Comparison of ENCODE assay signal across 35 cellular contexts in genomic region chr11:29231586-29231985, GRCh38.
"Had no signal": no experiment of that assay in that cellular context is flagged by ENCODE, and none has a peak within 500 bp of the region (broad histone marks: within the 10 kb centered on the region; RNA-seq: fewer than 3 reads in every experiment).

No MANE protein-coding gene starts in this region.

- ATAC-seq: activated CD8-positive, alpha-beta T cell treated with anti-CD3 and anti-CD28 coated beads for 36 hours; activated T-cell treated with anti-CD3 and anti-CD28 coated beads, Interleukin-2, amount 50 U/mL, for 4 hours; activated T-cell treated with anti-CD3 and anti-CD28 coated beads, Interleukin-2, amount 50 U/mL, for 72 hours; activated T-helper 17 cell treated with anti-CD3 and anti-CD28 coated beads, Interleukin-2, amount 50 U/mL, for 72 hours; body of pancreas had no signal

- H3K9me3 Mint-ChIP-seq: activated CD4-positive, alpha-beta T cell treated with anti-CD3 and anti-CD28 coated beads, Interleukin-2, amount 10 ng/mL, durations not matched to agents 24 days and 14 days; activated naive CD8-positive, alpha-beta T cell treated with anti-CD3 and anti-CD28 coated beads, Interleukin-2, amount 10 ng/mL, durations not matched to agents 7 days and 5 days had no signal

- H3K36me3 Mint-ChIP-seq: activated CD4-positive, alpha-beta memory T cell treated with anti-CD3 and anti-CD28 coated beads for 36 hours; activated naive CD4-positive, alpha-beta T cell treated with anti-CD3 and anti-CD28 coated beads, Interleukin-2, amount 10 ng/mL, durations not matched to agents 7 days and 5 days; activated naive CD4-positive, alpha-beta T cell treated with anti-CD3 and anti-CD28 coated beads, Interleukin-2, amount 50 U/mL, for 24 hours; activated naive CD8-positive, alpha-beta T cell; activated naive CD8-positive, alpha-beta T cell treated with anti-CD3 and anti-CD28 coated beads, Interleukin-2, amount 10 ng/mL, durations not matched to agents 7 days and 5 days had no signal

- H3K4me3 Mint-ChIP-seq: activated B cell treated with CpG ODN at 0.5 μM for 24 hours; activated CD4-positive, alpha-beta memory T cell treated with anti-CD3 and anti-CD28 coated beads for 36 hours; activated CD4-positive, alpha-beta T cell treated with anti-CD3 and anti-CD28 coated beads, Interleukin-2, amount 10 ng/mL, durations not matched to agents 24 days and 14 days; activated CD8-positive, alpha-beta T cell treated with anti-CD3 and anti-CD28 coated beads for 36 hours; activated naive CD4-positive, alpha-beta T cell treated with anti-CD3 and anti-CD28 coated beads, Interleukin-2, amount 10 ng/mL, durations not matched to agents 7 days and 5 days; activated naive CD4-positive, alpha-beta T cell treated with anti-CD3 and anti-CD28 coated beads, Interleukin-2, amount 50 U/mL, for 24 hours; activated naive CD8-positive, alpha-beta T cell; activated naive CD8-positive, alpha-beta T cell treated with anti-CD3 and anti-CD28 coated beads, Interleukin-2, amount 10 ng/mL, durations not matched to agents 7 days and 5 days; activated T-cell treated with anti-CD3 and anti-CD28 coated beads, Interleukin-2, amount 50 U/mL, for 4 hours; activated T-cell treated with anti-CD3 and anti-CD28 coated beads, Interleukin-2, amount 50 U/mL, for 72 hours; activated T-helper 1 cell treated with anti-CD3 and anti-CD28 coated beads, Interleukin-12 subunit alpha, Interleukin-12 subunit beta, Interleukin-2, Interleukin-4 antibody, amounts not matched to agents 30 ng/mL and 10 ng/mL and 1 ng/mL, durations not matched to agents 14 hours and 24 hours and 36 hours; activated T-helper 17 cell treated with anti-CD3 and anti-CD28 coated beads, Interleukin-2, amount 50 U/mL, for 72 hours; central memory CD8-positive, alpha-beta T cell; T-helper 1 cell treated with Interleukin-12 subunit alpha and Interleukin-12 subunit beta and Interleukin-4 antibody, amounts not matched to agents 30 μg/mL and 1 μg/mL, for 36 hours; T-helper 2 cell treated with Interferon-gamma antibody and Interleukin-4, amounts not matched to agents 5 μg/mL and 100 μg/mL, for 36 hours had no signal

- H3K27ac Mint-ChIP-seq: activated B cell treated with CpG ODN at 0.5 μM for 24 hours; activated CD4-positive, alpha-beta memory T cell treated with anti-CD3 and anti-CD28 coated beads for 36 hours; activated CD4-positive, alpha-beta T cell treated with anti-CD3 and anti-CD28 coated beads, Interleukin-2, amount 10 ng/mL, durations not matched to agents 24 days and 14 days; activated CD8-positive, alpha-beta T cell treated with anti-CD3 and anti-CD28 coated beads for 36 hours; activated naive CD4-positive, alpha-beta T cell treated with anti-CD3 and anti-CD28 coated beads, Interleukin-2, amount 10 ng/mL, durations not matched to agents 7 days and 5 days; activated naive CD4-positive, alpha-beta T cell treated with anti-CD3 and anti-CD28 coated beads, Interleukin-2, amount 50 U/mL, for 24 hours; activated naive CD8-positive, alpha-beta T cell; activated naive CD8-positive, alpha-beta T cell treated with anti-CD3 and anti-CD28 coated beads, Interleukin-2, amount 10 ng/mL, durations not matched to agents 7 days and 5 days; activated T-cell treated with anti-CD3 and anti-CD28 coated beads, Interleukin-2, amount 50 U/mL, for 72 hours; activated T-helper 1 cell treated with anti-CD3 and anti-CD28 coated beads, Interleukin-12 subunit alpha, Interleukin-12 subunit beta, Interleukin-2, Interleukin-4 antibody, amounts not matched to agents 30 ng/mL and 10 ng/mL and 1 ng/mL, durations not matched to agents 14 hours and 24 hours and 36 hours; activated T-helper 17 cell treated with anti-CD3 and anti-CD28 coated beads, Interleukin-2, amount 50 U/mL, for 72 hours; T-helper 1 cell treated with Interleukin-12 subunit alpha and Interleukin-12 subunit beta and Interleukin-4 antibody, amounts not matched to agents 30 μg/mL and 1 μg/mL, for 36 hours; T-helper 2 cell treated with Interferon-gamma antibody and Interleukin-4, amounts not matched to agents 5 μg/mL and 100 μg/mL, for 36 hours had no signal

- H3K36me3 ChIP-seq: adrenal gland, brain microvascular endothelial cell, breast epithelium had no signal

- DNase-seq: activated B cell treated with CpG ODN at 0.5 μM for 24 hours; activated CD4-positive, alpha-beta memory T cell treated with anti-CD3 and anti-CD28 coated beads for 36 hours; activated CD4-positive, alpha-beta T cell treated with anti-CD3 and anti-CD28 coated beads for 4 hours; activated CD4-positive, alpha-beta T cell treated with anti-CD3 and anti-CD28 coated beads, Interleukin-2, amount 10 ng/mL, durations not matched to agents 24 days and 14 days; activated CD4-positive, alpha-beta T cell treated with anti-CD3 and anti-CD28 coated beads, Interleukin-2, amount 50 U/mL, for 1 hour; activated CD4-positive, alpha-beta T cell treated with anti-CD3 and anti-CD28 coated beads, Interleukin-2, amount 50 U/mL, for 4 hours; activated CD4-positive, CD25-positive, alpha-beta regulatory T cell treated with anti-CD3 and anti-CD28 coated beads, Interleukin-2, amount 50 U/mL, for 72 hours; activated CD8-positive, alpha-beta memory T cell treated with anti-CD3 and anti-CD28 coated beads, Interleukin-2, amount 50 U/mL, for 4 hours; activated CD8-positive, alpha-beta T cell treated with anti-CD3 and anti-CD28 coated beads for 36 hours; activated gamma-delta T cell; activated naive CD4-positive, alpha-beta T cell treated with anti-CD3 and anti-CD28 coated beads, Interleukin-2, amount 10 ng/mL, durations not matched to agents 7 days and 5 days; activated naive CD4-positive, alpha-beta T cell treated with Interleukin-2 at 50 U/mL for 16 hours; activated naive CD8-positive, alpha-beta T cell treated with anti-CD3 and anti-CD28 coated beads, Interleukin-2, amount 10 ng/mL, durations not matched to agents 7 days and 5 days; activated T-cell treated with anti-CD3 and anti-CD28 coated beads for 4 hours; activated T-cell treated with anti-CD3 and anti-CD28 coated beads, Interleukin-2, amount 50 U/mL, for 1 hour; activated T-cell treated with anti-CD3 and anti-CD28 coated beads, Interleukin-2, amount 50 U/mL, for 4 hours; activated T-cell treated with anti-CD3 and anti-CD28 coated beads, Interleukin-2, amount 50 U/mL, for 72 hours; adrenal gland; amniotic stem cell; aorta; body of pancreas; brain microvascular endothelial cell; cerebellar nuclear complex; T-helper 1 cell; T-helper 2 cell; T-helper 9 cell had no signal

- H3K27me3 Mint-ChIP-seq: activated B cell treated with CpG ODN at 0.5 μM for 24 hours; activated CD4-positive, alpha-beta memory T cell treated with anti-CD3 and anti-CD28 coated beads for 36 hours; activated CD4-positive, alpha-beta T cell treated with anti-CD3 and anti-CD28 coated beads, Interleukin-2, amount 10 ng/mL, durations not matched to agents 24 days and 14 days; activated CD8-positive, alpha-beta T cell treated with anti-CD3 and anti-CD28 coated beads for 36 hours; activated naive CD4-positive, alpha-beta T cell treated with anti-CD3 and anti-CD28 coated beads, Interleukin-2, amount 10 ng/mL, durations not matched to agents 7 days and 5 days; activated naive CD4-positive, alpha-beta T cell treated with anti-CD3 and anti-CD28 coated beads, Interleukin-2, amount 50 U/mL, for 24 hours; activated naive CD8-positive, alpha-beta T cell; activated naive CD8-positive, alpha-beta T cell treated with anti-CD3 and anti-CD28 coated beads, Interleukin-2, amount 10 ng/mL, durations not matched to agents 7 days and 5 days; activated T-helper 17 cell treated with anti-CD3 and anti-CD28 coated beads, Interleukin-2, amount 50 U/mL, for 72 hours; central memory CD8-positive, alpha-beta T cell had no signal

- H3K4me1 Mint-ChIP-seq: activated B cell treated with CpG ODN at 0.5 μM for 24 hours; activated CD4-positive, alpha-beta T cell treated with anti-CD3 and anti-CD28 coated beads, Interleukin-2, amount 10 ng/mL, durations not matched to agents 24 days and 14 days; activated naive CD4-positive, alpha-beta T cell treated with anti-CD3 and anti-CD28 coated beads, Interleukin-2, amount 10 ng/mL, durations not matched to agents 7 days and 5 days; activated naive CD4-positive, alpha-beta T cell treated with anti-CD3 and anti-CD28 coated beads, Interleukin-2, amount 50 U/mL, for 24 hours; activated naive CD8-positive, alpha-beta T cell treated with anti-CD3 and anti-CD28 coated beads, Interleukin-2, amount 10 ng/mL, durations not matched to agents 7 days and 5 days; activated T-helper 17 cell treated with anti-CD3 and anti-CD28 coated beads, Interleukin-2, amount 50 U/mL, for 72 hours; central memory CD8-positive, alpha-beta T cell had no signal

- H3K4me3 ChIP-seq: adrenal gland, body of pancreas, breast epithelium had no signal

- H3K27me3 ChIP-seq: adrenal gland, body of pancreas, brain microvascular endothelial cell, breast epithelium had no signal

- H3K9me3 ChIP-seq: adrenal gland, body of pancreas, breast epithelium had no signal

- H3K27ac ChIP-seq: adrenal gland, body of pancreas, brain microvascular endothelial cell, breast epithelium, VCaP had no signal

- H3K4me1 ChIP-seq: adrenal gland, body of pancreas, breast epithelium had no signal
